In the genomic region with DNA sequence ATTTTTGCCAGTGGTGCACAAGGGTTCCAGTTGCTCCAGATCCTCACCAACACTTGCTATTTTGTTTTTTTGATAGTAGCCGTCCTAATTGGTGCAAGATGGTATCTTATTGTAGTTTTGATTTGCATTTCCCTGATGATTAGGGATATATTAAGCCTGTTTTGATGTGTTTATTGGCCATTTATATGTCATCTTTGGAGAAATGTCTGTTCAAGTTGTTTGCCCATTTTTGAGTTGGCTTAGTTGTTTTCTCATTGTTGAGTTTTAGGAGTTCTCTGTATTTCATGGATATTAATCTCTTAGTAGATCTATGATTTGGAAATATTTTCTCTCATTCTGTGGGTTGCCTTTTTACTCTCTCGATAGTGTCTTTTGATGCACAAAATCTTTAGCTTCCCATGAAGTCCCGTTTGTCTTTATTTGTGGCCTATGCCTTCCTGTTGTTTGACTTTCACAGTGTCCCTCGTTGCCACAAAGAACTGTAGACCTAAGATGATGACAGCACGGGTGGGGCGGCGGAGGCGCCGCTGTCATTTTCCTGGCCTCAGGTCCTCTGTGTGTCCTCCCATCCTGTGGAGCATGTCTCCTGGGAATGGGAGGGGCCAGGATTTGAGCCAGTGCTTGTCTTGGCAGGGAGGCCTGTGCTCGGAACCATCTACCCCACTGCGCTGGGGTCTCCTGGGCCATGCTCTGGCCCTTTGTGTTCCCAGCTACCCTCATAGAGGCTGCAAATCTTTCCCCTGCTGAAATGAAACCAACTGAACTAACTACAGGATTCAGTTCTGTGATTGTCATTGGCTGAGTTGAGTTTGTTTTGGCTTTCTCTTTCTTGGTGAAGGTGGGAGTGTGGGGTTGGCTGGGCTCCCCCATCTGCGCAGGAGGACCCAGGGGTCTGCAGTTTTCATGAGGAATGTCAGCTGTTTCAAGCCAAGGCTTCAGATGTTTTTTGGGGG, we compare ENCODE assay signal across 18 cellular contexts. TPM values are rescaled to one million over a fixed set of nuclear protein-coding genes. Genes with fewer than 3 reads are reported as not detected.
DNase-seq lines count a peak whose midpoint lies in the region; ATAC-seq and TF ChIP-seq lines count a peak whose summit lies in the region.
"Had no signal": no experiment of that assay in that cellular context is flagged by ENCODE, and none has a peak within 500 bp of the region (broad histone marks: within the 10 kb centered on the region; RNA-seq: fewer than 3 reads in every experiment).

No MANE protein-coding gene starts in this region.

- peak; percentile 81 to 91 (median 86) for ATAC-seq in heart left ventricle
- ATAC-seq in upper lobe of right lung, result no peak
- no peak for ATAC-seq in CD4-positive, alpha-beta T cell (ENCODE audit: poor library complexity)
- ATAC-seq: activated CD4-positive, alpha-beta T cell treated with anti-CD3 and anti-CD28 coated beads for 36 hours had no signal

- intact Hi-C loops in heart left ventricle (cut with DNase I), result loop anchor here in 1 of 10 donors (1.0 kb wide), 1 partner anchor 8 kb away; no protein-coding TSS in a partner anchor
- intact Hi-C loops in upper lobe of right lung (cut with DNase I), result no loop called here
- intact Hi-C loops in CD4-positive, alpha-beta T cell (cut with DNase I, micrococcal nuclease), result no loop called here

- peak overlapping the region in 2 of 12 donors; percentile 23 for H3K4me3 ChIP-seq in heart left ventricle
- H3K4me3 ChIP-seq in osteoblast (ENCODE audit: insufficient read depth, low read length), result peak overlapping the region; percentile 31
- H3K4me3 ChIP-seq in upper lobe of right lung, result no peak overlapping the region
- H3K4me3 ChIP-seq: MG63 had no signal

- peaks cover 5% of the 10 kb centered on the region for H3K79me2 ChIP-seq in osteoblast (ENCODE audit: insufficient read depth, low read length)

- peak overlapping the region; percentile 1 to 79 (median 67) for H3K27ac ChIP-seq in heart left ventricle
- no peak overlapping the region for H3K27ac ChIP-seq in osteoblast (ENCODE audit: low read depth, low read length)
- peak overlapping the region; percentile 51 for H3K27ac ChIP-seq in upper lobe of right lung
- no peak overlapping the region for H3K27ac ChIP-seq in CD4-positive, alpha-beta T cell (ENCODE audit: low read depth, low read length)
- H3K27ac ChIP-seq: neutrophil had no signal

- H3K9me3 Mint-ChIP-seq in activated CD4-positive, alpha-beta T cell treated with anti-CD3 and anti-CD28 coated beads, Interleukin-2, amount 10 ng/mL, durations not matched to agents 7 days and 5 days, result peaks cover 7% of the 10 kb centered on the region
- no peaks in the 10 kb centered on the region for H3K9me3 Mint-ChIP-seq in CD4-positive, alpha-beta T cell

- POLR2A ChIA-PET in activated CD4-positive, alpha-beta T cell treated with anti-CD3 and anti-CD28 coated beads, Interleukin-2, amount 10 ng/mL, durations not matched to agents 7 days and 5 days (lab: Charles Lee), result no interaction called here
- POLR2A ChIA-PET in CD4-positive, alpha-beta T cell (lab: Charles Lee), result no interaction called here

- peaks cover 38% of the 10 kb centered on the region for H3K4me1 Mint-ChIP-seq in activated CD4-positive, alpha-beta T cell treated with anti-CD3 and anti-CD28 coated beads, Interleukin-2, amount 10 ng/mL, durations not matched to agents 7 days and 5 days
- peaks cover 6% of the 10 kb centered on the region for H3K4me1 Mint-ChIP-seq in CD4-positive, alpha-beta T cell (ENCODE audit: low read depth)

- H3K4me1 ChIP-seq in heart left ventricle (peaks cover 6 to 68% (median 39%) of the 10 kb centered on the region in 12 donors), osteoblast (ENCODE audit: insufficient read depth, low read length) (peaks cover 15% of the 10 kb centered on the region), upper lobe of right lung (peaks cover 58% of the 10 kb centered on the region)

- peaks cover 7% of the 10 kb centered on the region for H4K20me1 ChIP-seq in osteoblast (ENCODE audit: insufficient read depth, low read length)

- H3K4me2 ChIP-seq in osteoblast (ENCODE audit: insufficient read depth, low read length), result peak overlapping the region; percentile 29

- no peak for TF ChIP-seq POLR2A in heart left ventricle (IDR thresholded peaks at IDR 0.05)

- peak overlapping the region; percentile 66 for H3K27ac Mint-ChIP-seq in activated CD4-positive, alpha-beta T cell treated with anti-CD3 and anti-CD28 coated beads, Interleukin-2, amount 10 ng/mL, durations not matched to agents 7 days and 5 days
- H3K27ac Mint-ChIP-seq in CD4-positive, alpha-beta T cell, result no peak overlapping the region
- H3K27ac Mint-ChIP-seq: activated CD4-positive, alpha-beta T cell treated with anti-CD3 and anti-CD28 coated beads for 36 hours had no signal

- peaks cover 13% of the 10 kb centered on the region for H3K36me3 Mint-ChIP-seq in activated CD4-positive, alpha-beta T cell treated with anti-CD3 and anti-CD28 coated beads, Interleukin-2, amount 10 ng/mL, durations not matched to agents 7 days and 5 days (ENCODE audit: low read depth)
- H3K36me3 Mint-ChIP-seq in CD4-positive, alpha-beta T cell (ENCODE audit: low read depth), result no peaks in the 10 kb centered on the region
- H3K36me3 Mint-ChIP-seq: CD4-positive, alpha-beta memory T cell had no signal

- no peak for DNase-seq in activated CD4-positive, alpha-beta T cell treated with anti-CD3 and anti-CD28 coated beads, Interleukin-2, amount 10 ng/mL, durations not matched to agents 7 days and 5 days
- no peak for DNase-seq in activated CD4-positive, alpha-beta T cell treated with anti-CD3 and anti-CD28 coated beads, Interleukin-2, amount 50 U/mL, for 1 hour
- DNase-seq in heart left ventricle (peak; percentile 76 to 92 (median 83)), osteoblast (ENCODE audit: insufficient read length, low spot score, missing footprints) (peak; percentile 66), upper lobe of right lung (no peak), kidney tubule cell (ENCODE audit: low spot score) (no peak)
- no peak for DNase-seq in stimulated activated CD4-positive, alpha-beta T cell treated with anti-CD3 and anti-CD28 coated beads, Interleukin-1b, Interleukin-23, amount 100 ng/mL, for 48 hours
- DNase-seq in CD4-positive, alpha-beta T cell, result no peak
- DNase-seq: 8988T; activated CD4-positive, alpha-beta T cell treated with anti-CD3 and anti-CD28 coated beads for 36 hours; anterior cingulate cortex; CD4-positive, alpha-beta memory T cell; hippocampal formation; MG63; NCI-H2029; NCI-H748 treated with DMSO at 0.1 percent for 48 hours had no signal

- CTCF ChIA-PET in activated CD4-positive, alpha-beta T cell treated with anti-CD3 and anti-CD28 coated beads, Interleukin-2, amount 10 ng/mL, durations not matched to agents 7 days and 5 days (lab: Charles Lee), result interaction anchor here (1.4 kb wide), 1 partner anchor 9 kb away, joined by 4 read pairs; no protein-coding TSS in a partner anchor
- CTCF ChIA-PET in CD4-positive, alpha-beta T cell (lab: Charles Lee), result no interaction called here

- H3K36me3 ChIP-seq in heart left ventricle (peaks cover 0 to 18% (median 2%) of the 10 kb centered on the region in 9 donors), osteoblast (ENCODE audit: insufficient read depth, low read length) (no peaks in the 10 kb centered on the region), upper lobe of right lung (no peaks in the 10 kb centered on the region)
- H3K36me3 ChIP-seq: MG63, neutrophil had no signal

- H3K27me3 ChIP-seq in heart left ventricle (no peaks in the 10 kb centered on the region), osteoblast (ENCODE audit: insufficient read depth, low read length) (no peaks in the 10 kb centered on the region), upper lobe of right lung (no peaks in the 10 kb centered on the region)
- no peaks in the 10 kb centered on the region for H3K27me3 ChIP-seq in CD4-positive, alpha-beta T cell (ENCODE audit: control insufficient read depth, insufficient read depth, low read length)
- H3K27me3 ChIP-seq: MG63, neutrophil had no signal

- H3K27me3 Mint-ChIP-seq in activated CD4-positive, alpha-beta T cell treated with anti-CD3 and anti-CD28 coated beads, Interleukin-2, amount 10 ng/mL, durations not matched to agents 7 days and 5 days, result no peaks in the 10 kb centered on the region
- no peaks in the 10 kb centered on the region for H3K27me3 Mint-ChIP-seq in CD4-positive, alpha-beta T cell
- H3K27me3 Mint-ChIP-seq: activated CD4-positive, alpha-beta T cell treated with anti-CD3 and anti-CD28 coated beads for 36 hours; CD4-positive, alpha-beta memory T cell had no signal

- TF ChIP-seq CTCF in heart left ventricle (IDR thresholded peaks at IDR 0.05), result no peak
- no peak for TF ChIP-seq CTCF in osteoblast (IDR thresholded peaks at IDR 0.05; ENCODE audit: extremely low read depth, low read depth, low read length)
- no peak for TF ChIP-seq CTCF in upper lobe of right lung (IDR thresholded peaks at IDR 0.05)
- TF ChIP-seq CTCF in CD4-positive, alpha-beta T cell (IDR thresholded peaks at IDR 0.05), result no peak

- no peak overlapping the region for H2AFZ ChIP-seq in osteoblast (ENCODE audit: low read length)

- H3K9me3 ChIP-seq in heart left ventricle, result peaks cover 0 to 7% (median 0%) of the 10 kb centered on the region in 12 donors
- no peaks in the 10 kb centered on the region for H3K9me3 ChIP-seq in osteoblast (ENCODE audit: low read depth, low read length)
- no peaks in the 10 kb centered on the region for H3K9me3 ChIP-seq in upper lobe of right lung
- no peaks in the 10 kb centered on the region for H3K9me3 ChIP-seq in CD4-positive, alpha-beta T cell (ENCODE audit: control insufficient read depth, low read length)
- H3K9me3 ChIP-seq: MG63, neutrophil had no signal

- H3K4me3 Mint-ChIP-seq in activated CD4-positive, alpha-beta T cell treated with anti-CD3 and anti-CD28 coated beads, Interleukin-2, amount 10 ng/mL, durations not matched to agents 7 days and 5 days, result no peak overlapping the region
- H3K4me3 Mint-ChIP-seq in CD4-positive, alpha-beta T cell, result no peak overlapping the region
- H3K4me3 Mint-ChIP-seq: activated CD4-positive, alpha-beta T cell treated with anti-CD3 and anti-CD28 coated beads for 36 hours; CD4-positive, alpha-beta memory T cell; dendritic cell treated with granulocyte-macrophage colony-stimulating factor and Interleukin-4, amounts not matched to agents 40 ng/mL and 50 ng/mL, for 4 days had no signal

- 27 to 45% (median 39%) methylated on average over 12 of the region's 12 CpGs for WGBS in heart left ventricle, 4 donors

RNA-seq across cellular contexts. Expression of gene LRP5, which starts 33.7 kb away (rescaled TPM):
- 10 to 100 TPM; 32.2 to 32.7 TPM for total RNA-seq in activated CD4-positive, alpha-beta T cell treated with anti-CD3 and anti-CD28 coated beads, Interleukin-2, amount 10 ng/mL, durations not matched to agents 7 days and 5 days
- 10 to 100 TPM; 34.5 to 62.5 (median 39.8) TPM for total RNA-seq in heart left ventricle
- polyA plus RNA-seq in heart left ventricle, result 10 to 100 TPM; 30.2 to 44.0 TPM
- total RNA-seq in osteoblast, result 16.3 and 18.6 TPM in 2 replicates
- 101 TPM for total RNA-seq in upper lobe of right lung
- total RNA-seq in CD4-positive, alpha-beta T cell, result 1 to 10 TPM; 2.0 to 2.9 TPM

Comparison
In these comparisons a context has a peak if more than half of its experiments do, and no peak if none do; other contexts are left out.
1. DNase-seq: peak in heart left ventricle (5 of 5) and osteoblast (single experiment); none in activated CD4-positive, alpha-beta T cell treated with anti-CD3 and anti-CD28 coated beads, Interleukin-2, amount 10 ng/mL, durations not matched to agents 7 days and 5 days (single experiment), activated CD4-positive, alpha-beta T cell treated with anti-CD3 and anti-CD28 coated beads, Interleukin-2, amount 50 U/mL, for 1 hour (single experiment), upper lobe of right lung (single experiment), stimulated activated CD4-positive, alpha-beta T cell treated with anti-CD3 and anti-CD28 coated beads, Interleukin-1b, Interleukin-23, amount 100 ng/mL, for 48 hours (single experiment), CD4-positive, alpha-beta T cell (0 of 10) and kidney tubule cell (single experiment).
2. ATAC-seq: peak in heart left ventricle (4 of 4); none in upper lobe of right lung (single experiment) and CD4-positive, alpha-beta T cell (single experiment).
3. H3K27ac ChIP-seq: peak in heart left ventricle (12 of 12) and upper lobe of right lung (single experiment); none in osteoblast (single experiment) and CD4-positive, alpha-beta T cell (single experiment).